ENCODE assay signal across 1 cellular context in genomic region chr2:101113441-101114267, GRCh38.
A peak's percentile ranks its signal among the peaks of the same experiment; 100 is the strongest.
TF ChIP-seq lines count a peak whose summit lies in the region.

No MANE protein-coding gene starts in this region.

TF ChIP-seq in WTC11, 78 proteins besides CTCF, POLR2A, EP300 and RAD21 (continued from another document):
- 0 out of 2 replicates have a peak, but pooled peaks have one; percentile 17 for TF ChIP-seq TEAD1 (CRISPR knock-in tag; IDR thresholded peaks at IDR 0.05)
- no peak for TF ChIP-seq ELF4 (CRISPR knock-in tag; IDR thresholded peaks at IDR 0.05; ENCODE audit: low read depth)
- TF ChIP-seq ZNF532 (CRISPR knock-in tag; IDR thresholded peaks at IDR 0.05; ENCODE audit: borderline replicate concordance), result no peak
- TF ChIP-seq FOXJ3 (CRISPR knock-in tag; IDR thresholded peaks at IDR 0.05; ENCODE audit: borderline replicate concordance), result no peak
- TF ChIP-seq, protein P1, sequence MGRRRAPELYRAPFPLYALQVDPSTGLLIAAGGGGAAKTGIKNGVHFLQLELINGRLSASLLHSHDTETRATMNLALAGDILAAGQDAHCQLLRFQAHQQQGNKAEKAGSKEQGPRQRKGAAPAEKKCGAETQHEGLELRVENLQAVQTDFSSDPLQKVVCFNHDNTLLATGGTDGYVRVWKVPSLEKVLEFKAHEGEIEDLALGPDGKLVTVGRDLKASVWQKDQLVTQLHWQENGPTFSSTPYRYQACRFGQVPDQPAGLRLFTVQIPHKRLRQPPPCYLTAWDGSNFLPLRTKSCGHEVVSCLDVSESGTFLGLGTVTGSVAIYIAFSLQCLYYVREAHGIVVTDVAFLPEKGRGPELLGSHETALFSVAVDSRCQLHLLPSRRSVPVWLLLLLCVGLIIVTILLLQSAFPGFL (CRISPR knock-in tag; IDR thresholded peaks at IDR 0.05; ENCODE audit: borderline replicate concordance), result no peak
- TF ChIP-seq, protein P2, sequence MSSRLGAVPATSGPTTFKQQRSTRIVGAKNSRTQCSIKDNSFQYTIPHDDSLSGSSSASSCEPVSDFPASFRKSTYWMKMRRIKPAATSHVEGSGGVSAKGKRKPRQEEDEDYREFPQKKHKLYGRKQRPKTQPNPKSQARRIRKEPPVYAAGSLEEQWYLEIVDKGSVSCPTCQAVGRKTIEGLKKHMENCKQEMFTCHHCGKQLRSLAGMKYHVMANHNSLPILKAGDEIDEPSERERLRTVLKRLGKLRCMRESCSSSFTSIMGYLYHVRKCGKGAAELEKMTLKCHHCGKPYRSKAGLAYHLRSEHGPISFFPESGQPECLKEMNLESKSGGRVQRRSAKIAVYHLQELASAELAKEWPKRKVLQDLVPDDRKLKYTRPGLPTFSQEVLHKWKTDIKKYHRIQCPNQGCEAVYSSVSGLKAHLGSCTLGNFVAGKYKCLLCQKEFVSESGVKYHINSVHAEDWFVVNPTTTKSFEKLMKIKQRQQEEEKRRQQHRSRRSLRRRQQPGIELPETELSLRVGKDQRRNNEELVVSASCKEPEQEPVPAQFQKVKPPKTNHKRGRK (CRISPR knock-in tag; IDR thresholded peaks at IDR 0.05; ENCODE audit: borderline replicate concordance), result no peak
- no peak for TF ChIP-seq NR3C1 (CRISPR knock-in tag; conservative IDR thresholded peaks at IDR 0.05; ENCODE audit: low read depth)
- TF ChIP-seq, protein P3, sequence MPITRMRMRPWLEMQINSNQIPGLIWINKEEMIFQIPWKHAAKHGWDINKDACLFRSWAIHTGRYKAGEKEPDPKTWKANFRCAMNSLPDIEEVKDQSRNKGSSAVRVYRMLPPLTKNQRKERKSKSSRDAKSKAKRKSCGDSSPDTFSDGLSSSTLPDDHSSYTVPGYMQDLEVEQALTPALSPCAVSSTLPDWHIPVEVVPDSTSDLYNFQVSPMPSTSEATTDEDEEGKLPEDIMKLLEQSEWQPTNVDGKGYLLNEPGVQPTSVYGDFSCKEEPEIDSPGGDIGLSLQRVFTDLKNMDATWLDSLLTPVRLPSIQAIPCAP (CRISPR knock-in tag; IDR thresholded peaks at IDR 0.05), result no peak
- no peak for TF ChIP-seq TEAD4 (CRISPR knock-in tag; IDR thresholded peaks at IDR 0.05)
- no peak for TF ChIP-seq PRRX2 (CRISPR knock-in tag; IDR thresholded peaks at IDR 0.05)
- no peak for TF ChIP-seq ZNF671 (CRISPR knock-in tag; IDR thresholded peaks at IDR 0.05)
- TF ChIP-seq GABPB1 (CRISPR knock-in tag; IDR thresholded peaks at IDR 0.05), result peak; percentile 97
